14 cellular contexts compared by ENCODE assay signal in genomic region chr13:109883181-109884180, GRCh38.
A peak's percentile ranks its signal among the peaks of the same experiment; 100 is the strongest.
DNase-seq lines count a peak whose midpoint lies in the region; ATAC-seq and TF ChIP-seq lines count a peak whose summit lies in the region.
"Had no signal": no experiment of that assay in that cellular context is flagged by ENCODE, and none has a peak within 500 bp of the region (broad histone marks: within the 10 kb centered on the region; RNA-seq: fewer than 3 reads in every experiment).

No MANE protein-coding gene starts in this region.

- no peaks in the 10 kb centered on the region for H3K9me3 Mint-ChIP-seq in activated CD4-positive, alpha-beta T cell treated with anti-CD3 and anti-CD28 coated beads, Interleukin-2, amount 10 ng/mL, durations not matched to agents 24 days and 14 days
- H3K9me3 Mint-ChIP-seq in activated CD4-positive, alpha-beta T cell treated with anti-CD3 and anti-CD28 coated beads for 36 hours (ENCODE audit: low read depth): peaks cover 2% of the 10 kb centered on the region

- H3K4me3 ChIP-seq in psoas muscle: no peak overlapping the region
- H3K4me3 ChIP-seq: PC-9 had no signal

- H3K27me3 Mint-ChIP-seq in activated CD4-positive, alpha-beta T cell treated with anti-CD3 and anti-CD28 coated beads, Interleukin-2, amount 10 ng/mL, durations not matched to agents 24 days and 14 days: no peaks in the 10 kb centered on the region
- peaks cover 4% of the 10 kb centered on the region for H3K27me3 Mint-ChIP-seq in activated CD4-positive, alpha-beta T cell treated with anti-CD3 and anti-CD28 coated beads for 36 hours

- H3K4me1 ChIP-seq in psoas muscle: no peaks in the 10 kb centered on the region

- no peak overlapping the region for H3K27ac Mint-ChIP-seq in activated CD4-positive, alpha-beta T cell treated with anti-CD3 and anti-CD28 coated beads, Interleukin-2, amount 10 ng/mL, durations not matched to agents 24 days and 14 days
- H3K27ac Mint-ChIP-seq in activated CD4-positive, alpha-beta T cell treated with anti-CD3 and anti-CD28 coated beads for 36 hours: no peak overlapping the region

- peak; percentile 39 for DNase-seq in activated CD4-positive, alpha-beta T cell treated with anti-CD3 and anti-CD28 coated beads, Interleukin-2, amount 10 ng/mL, durations not matched to agents 24 days and 14 days
- no peak for DNase-seq in activated CD4-positive, alpha-beta T cell treated with anti-CD3 and anti-CD28 coated beads for 36 hours
- peak; percentile 35 for DNase-seq in NCI-H82 treated with DMSO at 0.1 percent for 48 hours (lab: John Stamatoyannopoulos, UW; ENCODE audit: unreplicated experiment)
- DNase-seq in left cardiac atrium: no peak
- DNase-seq in psoas muscle: no peak
- no peak for DNase-seq in RWPE1 (ENCODE audit: low spot score)
- no peak for DNase-seq in stimulated activated CD4-positive, alpha-beta T cell treated with anti-CD3 and anti-CD28 coated beads, Interleukin-4, amount 100 ng/mL, for 4 hours
- DNase-seq: KG1, NCI-H345, PC-9 had no signal

- no peaks in the 10 kb centered on the region for H3K4me1 Mint-ChIP-seq in activated CD4-positive, alpha-beta T cell treated with anti-CD3 and anti-CD28 coated beads, Interleukin-2, amount 10 ng/mL, durations not matched to agents 24 days and 14 days
- no peaks in the 10 kb centered on the region for H3K4me1 Mint-ChIP-seq in activated CD4-positive, alpha-beta T cell treated with anti-CD3 and anti-CD28 coated beads for 36 hours

- TF ChIP-seq CTCF in psoas muscle (IDR thresholded peaks at IDR 0.05) (no peak), RWPE1 (conservative IDR thresholded peaks at IDR 0.05; ENCODE audit: low read depth) (no peak)

- H3K27ac ChIP-seq in psoas muscle (no peak overlapping the region), RWPE1 (no peak overlapping the region)
- H3K27ac ChIP-seq: C4-2B, PC-9 had no signal

- H3K9me3 ChIP-seq in psoas muscle: no peaks in the 10 kb centered on the region

- no peak for ATAC-seq in activated CD4-positive, alpha-beta T cell treated with anti-CD3 and anti-CD28 coated beads for 36 hours
- peak; percentile 92 for ATAC-seq in left cardiac atrium
- peak in 3 of 4 donors; percentile 22 to 64 (median 50) for ATAC-seq in psoas muscle
- no peak for ATAC-seq in HG03354 (IDR thresholded peaks at IDR 0.05; ENCODE audit: poor library complexity, severe bottlenecking, unreplicated experiment)
- ATAC-seq: HepG2, SK-N-SH treated with all-trans-retinoic acid at 6 μM for 48 hours had no signal

- intact Hi-C loops in activated CD4-positive, alpha-beta T cell treated with anti-CD3 and anti-CD28 coated beads, Interleukin-2, amount 10 ng/mL, durations not matched to agents 24 days and 14 days (cut with micrococcal nuclease): no loop called here
- intact Hi-C loops in activated CD4-positive, alpha-beta T cell treated with anti-CD3 and anti-CD28 coated beads for 36 hours (cut with DNase I, micrococcal nuclease): no loop called here
- intact Hi-C loops in left cardiac atrium (cut with DNase I) (loop anchor here in 1 of 2 donors (10.0 kb wide), 1 partner anchor 221 kb away; no protein-coding TSS in a partner anchor), psoas muscle (cut with DNase I) (no loop called here)

- POLR2A ChIA-PET in activated CD4-positive, alpha-beta T cell treated with anti-CD3 and anti-CD28 coated beads for 36 hours (lab: Charles Lee): no interaction called here
- POLR2A ChIA-PET in RWPE1 (lab: Yijun Ruan, JAX; ENCODE audit: low non-redundant PET): no interaction called here

- CTCF ChIA-PET in activated CD4-positive, alpha-beta T cell treated with anti-CD3 and anti-CD28 coated beads for 36 hours (lab: Charles Lee): no interaction called here
- CTCF ChIA-PET in RWPE1 (lab: Yijun Ruan, JAX): interaction anchor here (0.7 kb wide), 2 partner anchors 177 to 909 kb away, joined by 3 read pairs; no protein-coding TSS in a partner anchor

- peaks cover 0 to 2% (median 0%) of the 10 kb centered on the region in 3 donors for H3K27me3 ChIP-seq in psoas muscle (ENCODE audit: insufficient read depth in 3 of 3, low read length in 2 of 3)

- WGBS in psoas muscle, 3 donors: 67 to 74% (median 68%) methylated on average over 20 of the region's 20 CpGs

- no peak overlapping the region for H3K4me3 Mint-ChIP-seq in activated CD4-positive, alpha-beta T cell treated with anti-CD3 and anti-CD28 coated beads, Interleukin-2, amount 10 ng/mL, durations not matched to agents 24 days and 14 days
- no peak overlapping the region for H3K4me3 Mint-ChIP-seq in activated CD4-positive, alpha-beta T cell treated with anti-CD3 and anti-CD28 coated beads for 36 hours

- H3K36me3 ChIP-seq in psoas muscle (ENCODE audit: insufficient read depth in 1 of 2, low read depth in 1 of 2): no peaks in the 10 kb centered on the region

- no peaks in the 10 kb centered on the region for H3K36me3 Mint-ChIP-seq in activated CD4-positive, alpha-beta T cell treated with anti-CD3 and anti-CD28 coated beads, Interleukin-2, amount 10 ng/mL, durations not matched to agents 24 days and 14 days (ENCODE audit: low read depth)
- H3K36me3 Mint-ChIP-seq in activated CD4-positive, alpha-beta T cell treated with anti-CD3 and anti-CD28 coated beads for 36 hours (ENCODE audit: low read depth): no peaks in the 10 kb centered on the region

Comparison
In these comparisons a context has a peak if more than half of its experiments do, and no peak if none do; other contexts are left out.
1. DNase-seq: peak in activated CD4-positive, alpha-beta T cell treated with anti-CD3 and anti-CD28 coated beads, Interleukin-2, amount 10 ng/mL, durations not matched to agents 24 days and 14 days (single experiment) and NCI-H82 treated with DMSO at 0.1 percent for 48 hours (single experiment); none in activated CD4-positive, alpha-beta T cell treated with anti-CD3 and anti-CD28 coated beads for 36 hours (single experiment), left cardiac atrium (single experiment), psoas muscle (0 of 2), RWPE1 (single experiment) and stimulated activated CD4-positive, alpha-beta T cell treated with anti-CD3 and anti-CD28 coated beads, Interleukin-4, amount 100 ng/mL, for 4 hours (0 of 2).
2. ATAC-seq: peak in left cardiac atrium (2 of 2) and psoas muscle (3 of 4); none in activated CD4-positive, alpha-beta T cell treated with anti-CD3 and anti-CD28 coated beads for 36 hours (single experiment) and HG03354 (single experiment).